ENCODE assay signal across 8 cellular contexts in genomic region chrX:123860506-123860840, GRCh38. TPM values are rescaled to one million over a fixed set of nuclear protein-coding genes. Genes with fewer than 3 reads are reported as not detected.
DNase-seq lines count a peak whose midpoint lies in the region; ATAC-seq and TF ChIP-seq lines count a peak whose summit lies in the region.

No MANE protein-coding gene starts in this region.

- H3K4me3 ChIP-seq in duodenal mucosa (ENCODE audit: low read depth in 1 of 2, low read length in 2 of 2) (peak overlapping the region; percentile 73 to 79), mesodermal cell (ENCODE audit: extremely low read depth, insufficient read depth, low read length, poor library complexity, severe bottlenecking) (peak overlapping the region; percentile 60), uterus (peak overlapping the region; percentile 65 to 73)

- ATAC-seq in GM19372 (IDR thresholded peaks at IDR 0.05; ENCODE audit: low read depth, unreplicated experiment) (peak; percentile 37), HG03342 (IDR thresholded peaks at IDR 0.05; ENCODE audit: unreplicated experiment) (peak; percentile 50)

- peak overlapping the region; percentile 69 to 74 for H3K9ac ChIP-seq in duodenal mucosa (ENCODE audit: low read depth in 1 of 2, low read length in 2 of 2)

- H3K27me3 ChIP-seq in duodenal mucosa (ENCODE audit: control insufficient read depth in 1 of 2, insufficient read depth in 2 of 2, low read length in 2 of 2) (no peaks in the 10 kb centered on the region), uterus (no peaks in the 10 kb centered on the region)

- WGBS in mesodermal cell (ENCODE audit: insufficient coverage in 2 of 2), 2 experiments: no CpG with 5 or more reads among the region's 3 CpGs

- H3K36me3 ChIP-seq in duodenal mucosa (ENCODE audit: control insufficient read depth in 1 of 2, insufficient read depth in 2 of 2, low read length in 2 of 2) (no peaks in the 10 kb centered on the region), mesodermal cell (ENCODE audit: control insufficient read depth, insufficient read depth, low read length) (peaks cover 15% of the 10 kb centered on the region), uterus (no peaks in the 10 kb centered on the region)

- TF ChIP-seq POLR2A in uterus (IDR thresholded peaks at IDR 0.05): peak in 1 of 2 donors; percentile 15

- DNase-seq in DMS153 treated with DMSO at 0.1 percent for 48 hours (lab: John Stamatoyannopoulos, UW; ENCODE audit: unreplicated experiment): peak; percentile 73
- peak; percentile 56 for DNase-seq in RPMI8226
- no peak for DNase-seq in uterus
- no peak for DNase-seq in GM13976 (ENCODE audit: low spot score)

- in situ Hi-C loops in GM13976 (cut with MboI; ENCODE audit: low sequenced_read_pairs, unreplicated experiment): no loop called here

- peak overlapping the region; percentile 94 for H3K27ac ChIP-seq in duodenal mucosa (ENCODE audit: low read depth, low read length)
- H3K27ac ChIP-seq in mesodermal cell (ENCODE audit: low read depth, low read length, severe bottlenecking): peak overlapping the region; percentile 94
- H3K27ac ChIP-seq in uterus: peak overlapping the region; percentile 93 to 96

- TF ChIP-seq CTCF in uterus (IDR thresholded peaks at IDR 0.05): no peak
- TF ChIP-seq CTCF in GM13976 (IDR thresholded peaks at IDR 0.05; ENCODE audit: borderline replicate concordance, control extremely low read depth, extremely low read depth, insufficient read depth, missing control alignments): no peak

- intact Hi-C loops in uterus (cut with DNase I; ENCODE audit: low total_unique reads): no loop called here

- H3K4me1 ChIP-seq in duodenal mucosa (ENCODE audit: control insufficient read depth in 1 of 2, insufficient read depth in 2 of 2, low read length in 2 of 2) (peaks cover 3 to 7% of the 10 kb centered on the region in 2 donors), mesodermal cell (ENCODE audit: control insufficient read depth, insufficient read depth, low read length, poor library complexity, severe bottlenecking) (no peaks in the 10 kb centered on the region), uterus (no peaks in the 10 kb centered on the region)

- no peaks in the 10 kb centered on the region for H3K9me3 ChIP-seq in duodenal mucosa (ENCODE audit: control insufficient read depth in 1 of 2, low read length in 2 of 2)
- H3K9me3 ChIP-seq in mesodermal cell (ENCODE audit: control insufficient read depth, low read length): no peaks in the 10 kb centered on the region
- no peaks in the 10 kb centered on the region for H3K9me3 ChIP-seq in uterus

RNA-seq across cellular contexts. Expression of gene XIAP, which starts 0.6 kb away (rescaled TPM):
- 22.4 TPM for polyA plus RNA-seq in mesodermal cell (2013, experiment 1 of 2)
- polyA plus RNA-seq in mesodermal cell (2013, experiment 2 of 2): 27.1 TPM
- 10 to 100 TPM in 3 of 4 donors, 1 to 10 TPM in 1; 4.9 to 83.5 (median 56.6) TPM for total RNA-seq in uterus

Comparison
In these comparisons a context has a peak if more than half of its experiments do, and no peak if none do; other contexts are left out.
1. DNase-seq: peak in DMS153 treated with DMSO at 0.1 percent for 48 hours (single experiment) and RPMI8226 (single experiment); none in uterus (0 of 2) and GM13976 (single experiment).
2. Peak in every context shown above with its lines, with median percentiles within 50 percentile points of each other: H3K27ac ChIP-seq and H3K4me3 ChIP-seq.